Comparison of ENCODE assay signal across 1 cellular context in the genomic region with DNA sequence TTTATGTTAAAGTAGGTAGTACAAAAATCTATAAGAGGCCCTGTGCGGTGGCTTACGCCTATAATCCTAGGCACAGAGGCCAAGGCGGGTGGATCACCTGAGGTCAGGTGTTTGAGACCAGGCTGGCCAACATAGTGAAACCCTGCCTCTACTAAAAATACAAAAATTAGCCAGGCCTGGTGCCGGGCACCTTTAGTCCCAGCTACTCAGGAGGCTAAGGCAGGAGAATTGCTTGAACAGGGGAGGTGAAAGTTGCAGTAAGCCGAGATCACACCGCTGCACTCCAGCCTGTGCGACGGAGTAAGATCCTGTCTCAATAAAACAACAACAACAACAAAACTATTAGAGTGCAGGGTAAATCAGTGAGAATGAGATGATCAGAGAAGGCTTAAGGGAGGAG.
TF ChIP-seq lines count a peak whose summit lies in the region.

No MANE protein-coding gene starts in this region.

TF ChIP-seq in HCT116, 20 proteins besides CTCF, POLR2A, EP300 and RAD21 (continued from another document):
- TF ChIP-seq, protein P1, sequence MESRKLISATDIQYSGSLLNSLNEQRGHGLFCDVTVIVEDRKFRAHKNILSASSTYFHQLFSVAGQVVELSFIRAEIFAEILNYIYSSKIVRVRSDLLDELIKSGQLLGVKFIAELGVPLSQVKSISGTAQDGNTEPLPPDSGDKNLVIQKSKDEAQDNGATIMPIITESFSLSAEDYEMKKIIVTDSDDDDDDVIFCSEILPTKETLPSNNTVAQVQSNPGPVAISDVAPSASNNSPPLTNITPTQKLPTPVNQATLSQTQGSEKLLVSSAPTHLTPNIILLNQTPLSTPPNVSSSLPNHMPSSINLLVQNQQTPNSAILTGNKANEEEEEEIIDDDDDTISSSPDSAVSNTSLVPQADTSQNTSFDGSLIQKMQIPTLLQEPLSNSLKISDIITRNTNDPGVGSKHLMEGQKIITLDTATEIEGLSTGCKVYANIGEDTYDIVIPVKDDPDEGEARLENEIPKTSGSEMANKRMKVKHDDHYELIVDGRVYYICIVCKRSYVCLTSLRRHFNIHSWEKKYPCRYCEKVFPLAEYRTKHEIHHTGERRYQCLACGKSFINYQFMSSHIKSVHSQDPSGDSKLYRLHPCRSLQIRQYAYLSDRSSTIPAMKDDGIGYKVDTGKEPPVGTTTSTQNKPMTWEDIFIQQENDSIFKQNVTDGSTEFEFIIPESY (IDR thresholded peaks at IDR 0.05; ENCODE audit: extremely low read depth, insufficient replicate concordance, low read length): no peak
- TF ChIP-seq CBX3 (IDR thresholded peaks at IDR 0.05; ENCODE audit: low read depth) (no peak), SP1 (IDR thresholded peaks at IDR 0.05; ENCODE audit: low read depth) (no peak)
- TF ChIP-seq, protein P2, sequence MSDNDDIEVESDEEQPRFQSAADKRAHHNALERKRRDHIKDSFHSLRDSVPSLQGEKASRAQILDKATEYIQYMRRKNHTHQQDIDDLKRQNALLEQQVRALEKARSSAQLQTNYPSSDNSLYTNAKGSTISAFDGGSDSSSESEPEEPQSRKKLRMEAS (IDR thresholded peaks at IDR 0.05): no peak
- TF ChIP-seq, protein P3, sequence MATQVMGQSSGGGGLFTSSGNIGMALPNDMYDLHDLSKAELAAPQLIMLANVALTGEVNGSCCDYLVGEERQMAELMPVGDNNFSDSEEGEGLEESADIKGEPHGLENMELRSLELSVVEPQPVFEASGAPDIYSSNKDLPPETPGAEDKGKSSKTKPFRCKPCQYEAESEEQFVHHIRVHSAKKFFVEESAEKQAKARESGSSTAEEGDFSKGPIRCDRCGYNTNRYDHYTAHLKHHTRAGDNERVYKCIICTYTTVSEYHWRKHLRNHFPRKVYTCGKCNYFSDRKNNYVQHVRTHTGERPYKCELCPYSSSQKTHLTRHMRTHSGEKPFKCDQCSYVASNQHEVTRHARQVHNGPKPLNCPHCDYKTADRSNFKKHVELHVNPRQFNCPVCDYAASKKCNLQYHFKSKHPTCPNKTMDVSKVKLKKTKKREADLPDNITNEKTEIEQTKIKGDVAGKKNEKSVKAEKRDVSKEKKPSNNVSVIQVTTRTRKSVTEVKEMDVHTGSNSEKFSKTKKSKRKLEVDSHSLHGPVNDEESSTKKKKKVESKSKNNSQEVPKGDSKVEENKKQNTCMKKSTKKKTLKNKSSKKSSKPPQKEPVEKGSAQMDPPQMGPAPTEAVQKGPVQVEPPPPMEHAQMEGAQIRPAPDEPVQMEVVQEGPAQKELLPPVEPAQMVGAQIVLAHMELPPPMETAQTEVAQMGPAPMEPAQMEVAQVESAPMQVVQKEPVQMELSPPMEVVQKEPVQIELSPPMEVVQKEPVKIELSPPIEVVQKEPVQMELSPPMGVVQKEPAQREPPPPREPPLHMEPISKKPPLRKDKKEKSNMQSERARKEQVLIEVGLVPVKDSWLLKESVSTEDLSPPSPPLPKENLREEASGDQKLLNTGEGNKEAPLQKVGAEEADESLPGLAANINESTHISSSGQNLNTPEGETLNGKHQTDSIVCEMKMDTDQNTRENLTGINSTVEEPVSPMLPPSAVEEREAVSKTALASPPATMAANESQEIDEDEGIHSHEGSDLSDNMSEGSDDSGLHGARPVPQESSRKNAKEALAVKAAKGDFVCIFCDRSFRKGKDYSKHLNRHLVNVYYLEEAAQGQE (IDR thresholded peaks at IDR 0.05; ENCODE audit: low read depth): no peak
TF ChIP-seq in HCT116: peak in this region for 0.
